ENCODE assay signal across 11 cellular contexts in the genomic region with DNA sequence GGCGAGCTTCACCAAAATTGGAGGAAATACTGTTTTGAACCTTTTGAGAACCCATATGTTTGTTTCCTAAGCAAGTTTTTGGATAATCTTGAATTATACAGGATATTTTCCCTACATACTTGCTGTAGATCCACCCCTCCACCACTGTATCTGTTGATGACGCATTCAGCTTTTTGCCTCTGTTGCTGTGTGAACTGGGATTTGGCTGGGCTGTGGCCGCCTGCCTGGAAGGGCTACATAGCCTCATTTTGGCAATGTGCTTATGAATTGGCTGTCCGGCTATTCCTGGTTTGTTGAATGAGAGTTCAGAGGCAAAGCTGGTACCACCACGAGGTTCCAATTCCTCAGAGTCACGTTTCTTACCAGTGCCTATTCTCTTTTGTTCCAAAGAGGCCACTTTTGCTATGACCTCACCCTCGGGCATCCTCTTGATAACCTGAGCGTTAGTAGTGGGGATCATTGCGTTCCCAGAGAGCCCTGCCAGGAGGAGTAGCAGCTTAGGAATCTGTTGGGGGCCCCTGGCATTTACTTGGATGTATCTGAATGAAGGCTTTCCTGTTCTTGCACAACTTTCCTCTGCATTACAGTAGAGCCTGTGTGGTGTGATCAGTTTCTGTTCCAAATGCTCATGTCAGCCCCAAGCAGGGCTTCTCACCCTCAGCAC. TPM values are rescaled to one million over a fixed set of nuclear protein-coding genes. Genes with fewer than 3 reads are reported as not detected.
DNase-seq lines count a peak whose midpoint lies in the region; TF ChIP-seq lines count a peak whose summit lies in the region.
"Had no signal": no experiment of that assay in that cellular context is flagged by ENCODE, and none has a peak within 500 bp of the region (broad histone marks: within the 10 kb centered on the region; RNA-seq: fewer than 3 reads in every experiment).

No MANE protein-coding gene starts in this region.

- POLR2A ChIA-PET in A673 (lab: Charles Lee; ENCODE audit: low non-redundant PET) = interaction anchor here (0.6 kb wide), 1 partner anchor 15 kb away, joined by 3 read pairs; no protein-coding TSS in a partner anchor

- BruUV-seq in A673 (replicated peaks; lab: Mats Ljungman, UMichigan) = no TSS peak

- H3K4me2 ChIP-seq in GM23248 (ENCODE audit: unreplicated experiment) (no peak overlapping the region), MM.1S (ENCODE audit: low read depth, low read length) (no peak overlapping the region)

- H2AFZ ChIP-seq in GM23248 (peak overlapping the region; percentile 30; the same call in 1 of the 2 replicates), MM.1S (ENCODE audit: low read length) (no peak overlapping the region)

- H3K79me2 ChIP-seq in GM23248 (ENCODE audit: insufficient read depth) = peaks cover 100% of the 10 kb centered on the region
- peaks cover 100% of the 10 kb centered on the region for H3K79me2 ChIP-seq in MM.1S (ENCODE audit: low read length)

- H3K4me3 ChIP-seq in A673 (ENCODE audit: low read depth, low read length, poor library complexity, severe bottlenecking) (no peak overlapping the region), GM23248 (no peak overlapping the region), adipocyte (ENCODE audit: low read length) (peak overlapping the region; percentile 20), foreskin fibroblast (ENCODE audit: low read depth in 1 of 2, low read length in 2 of 2) (no peak overlapping the region), tibial nerve (no peak overlapping the region), MM.1S (ENCODE audit: low read length) (no peak overlapping the region)

- H3K9me2 ChIP-seq in GM23248 (ENCODE audit: insufficient read depth) (no peaks in the 10 kb centered on the region), MM.1S (replicated peaks; ENCODE audit: insufficient read depth, low read length) (no peaks in the 10 kb centered on the region)

- TF ChIP-seq POLR2A in tibial nerve (IDR thresholded peaks at IDR 0.05) = no peak

- CTCF ChIA-PET in A673 (lab: Charles Lee) = no interaction called here

- DNase-seq in A673 (ENCODE audit: low spot score) (no peak), GM23248 (peak; percentile 32), adipocyte (ENCODE audit: low read depth) (peak; percentile 31), foreskin fibroblast (peak; percentile 52 to 73), activated T-cell treated with anti-CD3 and anti-CD28 coated beads for 4 hours (no peak), tibial nerve (ENCODE audit: low spot score in 2 of 2) (no peak), NCI-H187 treated with DMSO at 0.1 percent for 48 hours (lab: John Stamatoyannopoulos, UW) (no peak), MM.1S (no peak)
- DNase-seq: NCI-H510A treated with DMSO at 0.1 percent for 48 hours; stimulated activated CD4-positive, alpha-beta T cell treated with anti-CD3 and anti-CD28 coated beads, Interleukin-1b, Interleukin-23, amount 100 ng/mL, for 48 hours; SW 1271 had no signal

- H3K4me1 ChIP-seq in A673 (ENCODE audit: insufficient read depth, low read length, poor library complexity, severe bottlenecking) (peaks cover 9% of the 10 kb centered on the region), GM23248 (ENCODE audit: insufficient read depth) (peaks cover 8% of the 10 kb centered on the region), adipocyte (ENCODE audit: control insufficient read depth, insufficient read depth, low read length) (peaks cover 38% of the 10 kb centered on the region), tibial nerve (no peaks in the 10 kb centered on the region), MM.1S (ENCODE audit: low read length) (peaks cover 23% of the 10 kb centered on the region)

- intact Hi-C loops in A673 (cut with micrococcal nuclease; ENCODE audit: unreplicated experiment) = no loop called here

- no peaks in the 10 kb centered on the region for H4K20me1 ChIP-seq in GM23248 (ENCODE audit: insufficient read depth)
- peaks cover 5% of the 10 kb centered on the region; the same call in 1 of the 2 replicates for H4K20me1 ChIP-seq in MM.1S (ENCODE audit: insufficient read depth, low read length)

- no peak overlapping the region for H3K9ac ChIP-seq in GM23248
- peak overlapping the region; percentile 41 for H3K9ac ChIP-seq in adipocyte (ENCODE audit: low read length)
- no peak overlapping the region for H3K9ac ChIP-seq in MM.1S (ENCODE audit: low read length)

- WGBS in GM23248 (ENCODE audit: low coverage in 1 of 2, low lambda C conversion rate in 2 of 2, missing lambda C conversion rate in 2 of 2), 2 experiments = 89 to 91% methylated on average over 9 of the region's 9 CpGs
- 56 to 65% methylated on average over 9 of the region's 9 CpGs for whole genome bisulfite sequencing in tibial nerve, 2 donors

- H3K27me3 ChIP-seq in A673 (replicated peaks; ENCODE audit: insufficient read depth, low read depth, low read length, poor library complexity) (no peaks in the 10 kb centered on the region), GM23248 (replicated peaks; ENCODE audit: insufficient read depth) (no peaks in the 10 kb centered on the region), adipocyte (replicated peaks; ENCODE audit: control insufficient read depth, insufficient read depth, low read length) (no peaks in the 10 kb centered on the region), tibial nerve (peaks cover 0 to 18% of the 10 kb centered on the region in 2 donors), MM.1S (replicated peaks; ENCODE audit: insufficient read depth, low read length) (no peaks in the 10 kb centered on the region)

- H3K9me3 ChIP-seq in A673 (ENCODE audit: low read depth, low read length, poor library complexity, severe bottlenecking) = no peaks in the 10 kb centered on the region
- H3K9me3 ChIP-seq in GM23248 (ENCODE audit: low read depth) = no peaks in the 10 kb centered on the region
- no peaks in the 10 kb centered on the region for H3K9me3 ChIP-seq in adipocyte (ENCODE audit: control insufficient read depth, low read length)
- H3K9me3 ChIP-seq in tibial nerve = no peaks in the 10 kb centered on the region
- H3K9me3 ChIP-seq in MM.1S (replicated peaks; ENCODE audit: insufficient read depth, low read length) = no peaks in the 10 kb centered on the region

- no peak for TF ChIP-seq EP300 in tibial nerve (IDR thresholded peaks at IDR 0.05)

- H3K36me3 ChIP-seq in A673 (ENCODE audit: insufficient read depth, low read length, poor library complexity, severe bottlenecking) = peaks cover 41% of the 10 kb centered on the region
- H3K36me3 ChIP-seq in GM23248 (ENCODE audit: low read depth) = no peaks in the 10 kb centered on the region
- no peaks in the 10 kb centered on the region for H3K36me3 ChIP-seq in adipocyte (ENCODE audit: control insufficient read depth, insufficient read depth, low read length, severe bottlenecking)
- no peaks in the 10 kb centered on the region for H3K36me3 ChIP-seq in tibial nerve
- H3K36me3 ChIP-seq in MM.1S (replicated peaks; ENCODE audit: insufficient read depth, low read length) = no peaks in the 10 kb centered on the region; the same call in 1 of the 2 replicates

- peak overlapping the region; percentile 10 for H3K27ac ChIP-seq in A673 (ENCODE audit: low read depth, low read length, poor library complexity, severe bottlenecking)
- H3K27ac ChIP-seq in GM23248 = no peak overlapping the region
- H3K27ac ChIP-seq in tibial nerve = no peak overlapping the region
- no peak overlapping the region for H3K27ac ChIP-seq in MM.1S (ENCODE audit: low read length)

- H3F3A ChIP-seq in GM23248 (ENCODE audit: insufficient read depth) (no peaks in the 10 kb centered on the region), MM.1S (ENCODE audit: insufficient read depth, low read length) (peaks cover 7% of the 10 kb centered on the region; the same call in 1 of the 2 replicates)

- in situ Hi-C loops in GM23248 (cut with MboI) = no loop called here

- TF ChIP-seq CTCF in A673 (conservative IDR thresholded peaks at IDR 0.05; ENCODE audit: low read depth, low read length) = no peak
- TF ChIP-seq CTCF in foreskin fibroblast (IDR thresholded peaks at IDR 0.05; ENCODE audit: low read depth, low read length) = no peak
- TF ChIP-seq CTCF in tibial nerve (IDR thresholded peaks at IDR 0.05) = no peak
- no peak for TF ChIP-seq CTCF in MM.1S (IDR thresholded peaks at IDR 0.05; ENCODE audit: low read length)

RNA-seq across cellular contexts. Expression of a gene that starts 6.4 kb away (rescaled TPM):
- total RNA-seq in A673 (2021) (67.2 and 74.0 TPM in 2 replicates), tibial nerve (under 1 TPM in 2 of 4 donors, not detected in 2; 0.42 to 0.90 TPM)
- 18.2 and 19.0 TPM in 2 replicates for total RNA-seq in GM23248 (2014; rRNA removed; shearing (Covaris generic))
- polyA plus RNA-seq in GM23248 (2016; fragmentation: Nextera tagmentation; extraction: Ambion mirVana) = 11.4 and 13.1 TPM in 2 replicates

RNA-seq across cellular contexts. Expression of a gene that starts 29.6 kb away (rescaled TPM):
- total RNA-seq in A673 (2021) (15.9 and 18.1 TPM in 2 replicates), tibial nerve (10 to 100 TPM; 14.9 to 24.0 (median 15.9) TPM)
- total RNA-seq in GM23248 (2014; rRNA removed; shearing (Covaris generic)) = 10.7 and 17.1 TPM in 2 replicates
- 3.4 and 4.5 TPM in 2 replicates for polyA plus RNA-seq in GM23248 (2016; fragmentation: Nextera tagmentation; extraction: Ambion mirVana)

Comparison
In these comparisons a context has a peak if more than half of its experiments do, and no peak if none do; other contexts are left out.
1. DNase-seq: peak in GM23248 (single experiment), adipocyte (single experiment) and foreskin fibroblast (2 of 2); none in A673 (single experiment), activated T-cell treated with anti-CD3 and anti-CD28 coated beads for 4 hours (single experiment), tibial nerve (0 of 2), NCI-H187 treated with DMSO at 0.1 percent for 48 hours (single experiment) and MM.1S (single experiment).
2. RNA of a gene that starts 6.4 kb away (total RNA-seq): 67.2 to 74.0 TPM in A673 and 18.2 to 19.0 TPM in GM23248; 0.42 to 0.90 TPM in tibial nerve; every median in the first group is over 10 times any median in the second.